ENCODE assay signal across 15 cellular contexts in the genomic region with DNA sequence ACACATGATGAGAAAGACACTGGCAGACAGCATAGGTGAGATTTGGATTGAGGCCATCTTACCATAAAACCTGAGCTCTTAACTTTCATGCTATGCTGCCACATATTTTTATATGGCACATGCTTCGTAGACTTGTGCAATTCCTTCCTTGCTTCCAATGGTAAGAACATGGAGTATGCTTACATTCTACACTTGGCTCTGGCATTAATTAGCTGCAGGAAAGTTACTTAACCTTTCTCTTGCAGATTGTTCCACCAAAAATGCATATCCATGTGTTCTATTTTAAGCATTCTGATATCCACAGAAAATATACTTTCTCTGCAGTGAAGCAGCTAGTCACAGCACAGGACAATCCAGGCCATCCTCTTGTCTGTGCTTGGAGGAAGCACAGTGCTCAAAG.
DNase-seq lines count a peak whose midpoint lies in the region; ATAC-seq lines count a peak whose summit lies in the region.
"Had no signal": no experiment of that assay in that cellular context is flagged by ENCODE, and none has a peak within 500 bp of the region (broad histone marks: within the 10 kb centered on the region; RNA-seq: fewer than 3 reads in every experiment).

No MANE protein-coding gene starts in this region.

- no peaks in the 10 kb centered on the region for H3K27me3 ChIP-seq in adipocyte (replicated peaks; ENCODE audit: control insufficient read depth, insufficient read depth, low read length)

- H3K4me1 ChIP-seq in adipocyte (ENCODE audit: control insufficient read depth, insufficient read depth, low read length): peaks cover 5% of the 10 kb centered on the region

- no peaks in the 10 kb centered on the region for H3K27me3 Mint-ChIP-seq in activated CD4-positive, alpha-beta T cell treated with anti-CD3 and anti-CD28 coated beads for 36 hours
- H3K27me3 Mint-ChIP-seq: CD4-positive, alpha-beta memory T cell had no signal

- H3K4me3 Mint-ChIP-seq in activated CD4-positive, alpha-beta T cell treated with anti-CD3 and anti-CD28 coated beads for 36 hours: no peak overlapping the region
- H3K4me3 Mint-ChIP-seq: CD4-positive, alpha-beta memory T cell had no signal

- peaks cover 17% of the 10 kb centered on the region for H3K36me3 ChIP-seq in adipocyte (ENCODE audit: control insufficient read depth, insufficient read depth, low read length, severe bottlenecking)

- CTCF ChIA-PET in activated CD4-positive, alpha-beta T cell treated with anti-CD3 and anti-CD28 coated beads for 36 hours (lab: Charles Lee): no interaction called here

- H3K9ac ChIP-seq in adipocyte (ENCODE audit: low read length): no peak overlapping the region
- H3K9ac ChIP-seq: GM23248 had no signal

- peak; percentile 29 for DNase-seq in NCI-H1105 treated with DMSO at 0.1 percent for 48 hours (lab: John Stamatoyannopoulos, UW)
- DNase-seq in NCI-H1105 (lab: John Stamatoyannopoulos, UW): no peak
- DNase-seq in adipocyte (ENCODE audit: low read depth): peak; percentile 73
- peak; percentile 61 for DNase-seq in fibroblast of peridontal ligament (ENCODE audit: extremely low read depth)
- DNase-seq in NCI-H2029 (lab: John Stamatoyannopoulos, UW): no peak
- DNase-seq in activated CD4-positive, alpha-beta T cell treated with anti-CD3 and anti-CD28 coated beads for 36 hours: no peak
- DNase-seq: C1 segment of cervical spinal cord; Calu3; CD4-positive, alpha-beta memory T cell; DMS53; DMS79 treated with DMSO at 0.1 percent for 48 hours; GM23248; H7; HCEC 1CT had no signal

- POLR2A ChIA-PET in activated CD4-positive, alpha-beta T cell treated with anti-CD3 and anti-CD28 coated beads for 36 hours (lab: Charles Lee): no interaction called here

- no peaks in the 10 kb centered on the region for H3K4me1 Mint-ChIP-seq in activated CD4-positive, alpha-beta T cell treated with anti-CD3 and anti-CD28 coated beads for 36 hours
- H3K4me1 Mint-ChIP-seq: CD4-positive, alpha-beta memory T cell had no signal

- no peaks in the 10 kb centered on the region for H3K9me3 ChIP-seq in adipocyte (ENCODE audit: control insufficient read depth, low read length)

- ATAC-seq in activated CD4-positive, alpha-beta T cell treated with anti-CD3 and anti-CD28 coated beads for 36 hours: no peak
- ATAC-seq in GM21619 (IDR thresholded peaks at IDR 0.05; ENCODE audit: unreplicated experiment): no peak

- intact Hi-C loops in activated CD4-positive, alpha-beta T cell treated with anti-CD3 and anti-CD28 coated beads for 36 hours (cut with DNase I, micrococcal nuclease): no loop called here

- H3K4me3 ChIP-seq in adipocyte (ENCODE audit: low read length): no peak overlapping the region
- H3K4me3 ChIP-seq: GM23248 had no signal

- peaks cover 4% of the 10 kb centered on the region for H3K9me3 Mint-ChIP-seq in activated CD4-positive, alpha-beta T cell treated with anti-CD3 and anti-CD28 coated beads for 36 hours (ENCODE audit: low read depth)

- no peaks in the 10 kb centered on the region for H3K36me3 Mint-ChIP-seq in activated CD4-positive, alpha-beta T cell treated with anti-CD3 and anti-CD28 coated beads for 36 hours (ENCODE audit: low read depth)
- H3K36me3 Mint-ChIP-seq: CD4-positive, alpha-beta memory T cell had no signal

- H3K27ac Mint-ChIP-seq in activated CD4-positive, alpha-beta T cell treated with anti-CD3 and anti-CD28 coated beads for 36 hours: no peak overlapping the region
- H3K27ac Mint-ChIP-seq: CD4-positive, alpha-beta memory T cell had no signal

Comparison
In these comparisons a context has a peak if more than half of its experiments do, and no peak if none do; other contexts are left out.
1. DNase-seq: peak in NCI-H1105 treated with DMSO at 0.1 percent for 48 hours (single experiment), adipocyte (single experiment) and fibroblast of peridontal ligament (single experiment); none in NCI-H1105 (single experiment), NCI-H2029 (single experiment) and activated CD4-positive, alpha-beta T cell treated with anti-CD3 and anti-CD28 coated beads for 36 hours (single experiment).